ENCODE assay signal across 15 cellular contexts in genomic region chr10:120606051-120606764, GRCh38.
DNase-seq lines count a peak whose midpoint lies in the region; ATAC-seq lines count a peak whose summit lies in the region.
"Had no signal": no experiment of that assay in that cellular context is flagged by ENCODE, and none has a peak within 500 bp of the region (broad histone marks: within the 10 kb centered on the region; RNA-seq: fewer than 3 reads in every experiment).

No MANE protein-coding gene starts in this region.

- H2AK5ac ChIP-seq in neuronal stem cell (ENCODE audit: low read depth, low read length) = no peak overlapping the region

- no peaks in the 10 kb centered on the region for H3K9me3 ChIP-seq in GM23248 (ENCODE audit: low read depth)
- H3K9me3 ChIP-seq in neuronal stem cell (replicated peaks in 1 of 2; ENCODE audit: control insufficient read depth in 2 of 2, insufficient read depth in 1 of 2, low read depth in 1 of 2, low read length in 2 of 2) = no peaks in the 10 kb centered on the region
- H3K9me3 ChIP-seq: BE2C, mucosa of descending colon had no signal

- H3K4me2 ChIP-seq in GM23248 (ENCODE audit: unreplicated experiment) (no peak overlapping the region), neuronal stem cell (ENCODE audit: insufficient read depth, low read length, poor library complexity, severe bottlenecking) (no peak overlapping the region)

- H3K36me3 ChIP-seq in GM23248 (ENCODE audit: low read depth) (no peaks in the 10 kb centered on the region), neuronal stem cell (replicated peaks in 1 of 2; ENCODE audit: control insufficient read depth in 2 of 2, insufficient read depth in 2 of 2, low read length in 2 of 2) (no peaks in the 10 kb centered on the region)
- H3K36me3 ChIP-seq: BE2C had no signal

- no peak overlapping the region for H3K4ac ChIP-seq in neuronal stem cell (ENCODE audit: low read length)

- no peaks in the 10 kb centered on the region for H4K20me1 ChIP-seq in GM23248 (ENCODE audit: insufficient read depth)

- H3K79me2 ChIP-seq in GM23248 (ENCODE audit: insufficient read depth) = no peaks in the 10 kb centered on the region

- H4K91ac ChIP-seq in neuronal stem cell (ENCODE audit: low read depth, low read length, poor library complexity) = no peak overlapping the region

- 50 to 62% methylated on average over 5 of the region's 5 CpGs for WGBS in GM23248 (ENCODE audit: low coverage in 1 of 2, low lambda C conversion rate in 2 of 2, missing lambda C conversion rate in 2 of 2), 2 experiments
- no CpG with 5 or more reads among the region's 5 CpGs for WGBS in neuronal stem cell (ENCODE audit: extremely low coverage in 2 of 2, insufficient read length in 2 of 2, insufficient replicate concordance in 1 of 2), 2 donors

- H3K9ac ChIP-seq in GM23248 = no peak overlapping the region
- no peak overlapping the region for H3K9ac ChIP-seq in neuronal stem cell (ENCODE audit: low read depth, low read length, poor library complexity)

- H3K9me2 ChIP-seq in GM23248 (ENCODE audit: insufficient read depth) = peaks cover 3% of the 10 kb centered on the region; the same call in 1 of the 2 replicates

- H4K8ac ChIP-seq in neuronal stem cell (ENCODE audit: low read depth, low read length) = no peak overlapping the region

- H3K18ac ChIP-seq in neuronal stem cell (ENCODE audit: low read length) = no peak overlapping the region

- no peaks in the 10 kb centered on the region for H3K27me3 ChIP-seq in GM23248 (replicated peaks; ENCODE audit: insufficient read depth)
- no peaks in the 10 kb centered on the region for H3K27me3 ChIP-seq in neuronal stem cell (ENCODE audit: control insufficient read depth in 3 of 3, insufficient read depth in 3 of 3, low read depth in 1 of 3, low read length in 3 of 3)
- H3K27me3 ChIP-seq: BE2C had no signal

- H2BK120ac ChIP-seq in neuronal stem cell (ENCODE audit: low read depth, low read length) = no peak overlapping the region

- peak; percentile 65 for ATAC-seq in GM18508 (IDR thresholded peaks at IDR 0.05; ENCODE audit: insufficient read depth, unreplicated experiment)
- ATAC-seq in GM21367 (IDR thresholded peaks at IDR 0.05; ENCODE audit: unreplicated experiment) = peak; percentile 57
- ATAC-seq in HG02973 (IDR thresholded peaks at IDR 0.05; ENCODE audit: unreplicated experiment) = peak; percentile 75
- ATAC-seq: mucosa of descending colon, sciatic nerve had no signal

- no peak overlapping the region for H3K23ac ChIP-seq in neuronal stem cell (ENCODE audit: low read depth, low read length, poor library complexity)

- H2BK15ac ChIP-seq in neuronal stem cell (ENCODE audit: low read length) = no peak overlapping the region

- no peaks in the 10 kb centered on the region for H3K79me1 ChIP-seq in neuronal stem cell (ENCODE audit: low read depth, low read length)

- H3K4me1 ChIP-seq in GM23248 (ENCODE audit: insufficient read depth) (peaks cover 15% of the 10 kb centered on the region), neuronal stem cell (ENCODE audit: control insufficient read depth in 2 of 2, insufficient read depth in 1 of 2, low read depth in 1 of 2, low read length in 2 of 2) (peaks cover 0 to 10% of the 10 kb centered on the region in 2 donors)
- H3K4me1 ChIP-seq: BE2C had no signal

- no peak overlapping the region for H2BK12ac ChIP-seq in neuronal stem cell (ENCODE audit: low read length)

- in situ Hi-C loops in GM23248 (cut with MboI) = no loop called here

- H3F3A ChIP-seq in GM23248 (ENCODE audit: insufficient read depth) = peaks cover 13% of the 10 kb centered on the region; the same call in 1 of the 2 replicates

- H3K4me3 ChIP-seq in GM23248 (no peak overlapping the region), neuronal stem cell (ENCODE audit: low read length in 2 of 2) (no peak overlapping the region)
- H3K4me3 ChIP-seq: mucosa of descending colon had no signal

- H2AFZ ChIP-seq in GM23248 (no peak overlapping the region), neuronal stem cell (ENCODE audit: low read length) (no peak overlapping the region)

- H3K27ac ChIP-seq in GM23248 (no peak overlapping the region), neuronal stem cell (replicated peaks; ENCODE audit: low read length) (no peak overlapping the region)

- no peak overlapping the region for H3K14ac ChIP-seq in neuronal stem cell (ENCODE audit: low read length)

- DNase-seq in NCI-H526 (lab: John Stamatoyannopoulos, UW) (peak; percentile 40 to 51), GM23248 (no peak), HK-2 (ENCODE audit: unreplicated experiment) (no peak), neuronal stem cell (ENCODE audit: low spot score) (no peak), NCI-H69 (lab: John Stamatoyannopoulos, UW) (no peak)
- DNase-seq: activated naive CD4-positive, alpha-beta T cell treated with anti-CD3 and anti-CD28 coated beads for 36 hours; BE2C; effector CD8-positive, alpha-beta T cell; mucosa of descending colon; NCI-H2081 treated with DMSO at 0.1 percent for 48 hours; Right ventricle myocardium superior had no signal

- H2BK5ac ChIP-seq in neuronal stem cell (ENCODE audit: low read length) = no peak overlapping the region

Comparison
In these comparisons a context has a peak if more than half of its experiments do, and no peak if none do; other contexts are left out.
1. DNase-seq: peak in NCI-H526 (2 of 2); none in GM23248 (single experiment), HK-2 (single experiment), neuronal stem cell (single experiment) and NCI-H69 (single experiment).
2. Peak in every context shown above with its lines, with median percentiles within 50 percentile points of each other: ATAC-seq.